8 cellular contexts compared by ENCODE assay signal in the genomic region with DNA sequence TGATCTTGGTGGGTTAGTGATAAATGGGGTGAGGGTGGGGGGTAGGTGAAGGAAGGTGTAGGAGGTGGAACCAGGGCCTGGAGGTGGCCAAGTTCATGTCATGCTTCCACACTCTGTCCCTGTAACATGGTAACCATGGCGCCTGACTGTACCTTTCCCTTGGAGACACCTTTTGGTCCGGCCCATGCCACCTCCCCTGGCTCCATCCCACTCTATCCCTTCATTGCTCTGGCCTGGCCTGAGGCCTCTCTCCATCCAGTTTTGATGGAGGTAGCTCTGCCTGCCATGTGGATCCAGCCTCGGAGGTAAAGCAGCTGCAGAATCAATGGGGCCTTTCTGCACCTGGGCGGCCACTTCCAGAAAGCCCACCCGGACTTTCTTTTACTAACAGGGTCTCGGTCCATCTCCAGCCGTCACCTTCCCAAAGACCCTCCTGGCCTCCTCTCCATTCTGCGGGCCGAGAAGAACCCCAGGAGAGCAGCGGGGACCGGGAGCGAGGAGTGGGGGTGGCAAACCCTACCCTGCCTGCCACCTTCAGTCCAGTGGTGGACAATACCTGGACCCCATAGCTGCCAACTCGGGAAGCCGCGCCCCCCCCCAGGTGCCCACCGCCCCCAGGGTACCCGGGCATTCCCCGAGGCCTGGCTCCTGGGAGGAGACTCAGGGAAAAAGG. TPM values are rescaled to one million over a fixed set of nuclear protein-coding genes. Genes with fewer than 3 reads are reported as not detected.
DNase-seq lines count a peak whose midpoint lies in the region; ATAC-seq, FAIRE-seq and TF ChIP-seq lines count a peak whose summit lies in the region.

No MANE protein-coding gene starts in this region.

- H3K27me3 ChIP-seq in Loucy (ENCODE audit: insufficient read depth, low read length, poor library complexity, severe bottlenecking): no peaks in the 10 kb centered on the region
- no peaks in the 10 kb centered on the region for H3K27me3 ChIP-seq in H1 (replicated peaks in 1 of 4; ENCODE audit: control insufficient read depth in 3 of 4, extremely low read depth in 1 of 4, insufficient read depth in 3 of 4, low read length in 3 of 4)
- no peaks in the 10 kb centered on the region for H3K27me3 ChIP-seq in neural cell (ENCODE audit: insufficient read depth, low read depth, low read length)

- H3K9ac ChIP-seq in Loucy (ENCODE audit: low read depth, low read length, poor library complexity, severe bottlenecking) (peak overlapping the region; percentile 99), H1 (replicated peaks in 1 of 4; ENCODE audit: extremely low read depth in 1 of 4, low read depth in 3 of 4, low read length in 3 of 4) (peak overlapping the region in 1 of 4 experiments; percentile 96; a peak in 2 of 7 replicates), neural cell (ENCODE audit: low read length) (peak overlapping the region; percentile 94)

- H3K18ac ChIP-seq in H1 (ENCODE audit: extremely low read depth, low read length): no peak overlapping the region

- no peak overlapping the region for H4K5ac ChIP-seq in H1 (ENCODE audit: insufficient read length, low read depth, low read length)

- H3K4me1 ChIP-seq in Loucy (ENCODE audit: insufficient read depth, low read length, poor library complexity, severe bottlenecking): peaks cover 11% of the 10 kb centered on the region
- peaks cover 0 to 13% (median 5%) of the 10 kb centered on the region in 4 experiments; a peak in 5 of 7 replicates for H3K4me1 ChIP-seq in H1 (replicated peaks in 1 of 4; ENCODE audit: control insufficient read depth in 3 of 4, insufficient read depth in 4 of 4, low read length in 3 of 4)

- H3K36me3 ChIP-seq in Loucy (ENCODE audit: insufficient read depth, low read length) (peaks cover 13% of the 10 kb centered on the region; the same call in 1 of the 2 replicates), H1 (ENCODE audit: control insufficient read depth in 2 of 4, insufficient read depth in 4 of 4, low read length in 3 of 4) (peaks cover 0 to 19% (median 14%) of the 10 kb centered on the region in 4 experiments; a peak in 7 of 8 replicates), neural cell (ENCODE audit: insufficient read depth, low read length) (no peaks in the 10 kb centered on the region)

- H3F3A ChIP-seq in Loucy (ENCODE audit: low read depth) (no peaks in the 10 kb centered on the region), neural cell (ENCODE audit: insufficient read depth, low read length, poor library complexity, severe bottlenecking) (no peaks in the 10 kb centered on the region)

- H2AK5ac ChIP-seq in H1 (ENCODE audit: low read depth, low read length): no peak overlapping the region

- no peak overlapping the region for H4K91ac ChIP-seq in H1 (replicated peaks; ENCODE audit: insufficient read length, low read length)

- POLR2A ChIA-PET in H1 (lab: Charles Lee; ENCODE audit: partially characterized antibody): interaction anchor here (0.5 to 1.9 kb wide), 6 partner anchors 8 to 517 kb away, joined by 3 to 12 read pairs (median 4); a partner anchor contains a TSS

- H3K9me2 ChIP-seq in Loucy (replicated peaks; ENCODE audit: low read depth, low read length) (no peaks in the 10 kb centered on the region), neural cell (ENCODE audit: insufficient read depth, low read length) (no peaks in the 10 kb centered on the region)

- TF ChIP-seq CTCF in C4-2B (conservative IDR thresholded peaks at IDR 0.05): no peak
- no peak for TF ChIP-seq CTCF in Loucy (conservative IDR thresholded peaks at IDR 0.05; ENCODE audit: low read length)
- no peak for TF ChIP-seq CTCF in H1 (IDR thresholded peaks at IDR 0.05; ENCODE audit: control extremely low read depth in 1 of 3, insufficient read depth in 1 of 3, low read depth in 1 of 3, low read length in 3 of 3)
- TF ChIP-seq CTCF in neural cell (IDR thresholded peaks at IDR 0.05; ENCODE audit: poor library complexity, severe bottlenecking): no peak

- WGBS in H1 (ENCODE audit: extremely low coverage in 1 of 2, insufficient coverage in 1 of 2, insufficient read length in 1 of 2, insufficient replicate concordance in 2 of 2, low coverage in 1 of 2, low lambda C conversion rate in 2 of 2, missing lambda C conversion rate in 1 of 2), 2 experiments: 49% methylated on average over 13 of the region's 18 CpGs; no CpG with 5 or more reads in 1 of the 2 experiments

- TF ChIP-seq POLR2A in H1 (IDR thresholded peaks at IDR 0.05; ENCODE audit: control extremely low read depth in 1 of 2, low read depth in 2 of 2, low read length in 2 of 2): no peak

- no peak overlapping the region for H2BK5ac ChIP-seq in H1 (ENCODE audit: low read depth, low read length)

- H3K79me1 ChIP-seq in H1 (ENCODE audit: low read depth, low read length): peaks cover 5% of the 10 kb centered on the region

- peak overlapping the region; percentile 91 for H3K4me3 ChIP-seq in Loucy (ENCODE audit: low read length, poor library complexity, severe bottlenecking)
- H3K4me3 ChIP-seq in H1 (ENCODE audit: extremely low read depth in 1 of 4, insufficient read depth in 2 of 4, low read depth in 3 of 4, low read length in 4 of 4): peak overlapping the region; percentile 47 to 99 (median 76)
- peak overlapping the region; percentile 95 for H3K4me3 ChIP-seq in neural cell (ENCODE audit: low read length)

- H3K14ac ChIP-seq in H1 (ENCODE audit: insufficient read length): no peak overlapping the region

- TF ChIP-seq RAD21 in H1 (IDR thresholded peaks at IDR 0.05 in 1 of 2, conservative IDR thresholded peaks at IDR 0.05 in 1 of 2; ENCODE audit: low read depth in 2 of 2, low read length in 2 of 2) (no peak), neural cell (conservative IDR thresholded peaks at IDR 0.05) (no peak)

- no peak overlapping the region for H4K8ac ChIP-seq in H1 (ENCODE audit: extremely low read depth, insufficient read depth, low read length)

- H2AFZ ChIP-seq in Loucy (ENCODE audit: low read length) (peak overlapping the region; percentile 77; the same call in 1 of the 2 replicates), H1 (ENCODE audit: low read length) (no peak overlapping the region), neural cell (ENCODE audit: low read depth, low read length) (peak overlapping the region; percentile 92)

- no peak overlapping the region for H3K56ac ChIP-seq in H1 (replicated peaks; ENCODE audit: insufficient read length, low read depth, low read length)

- H3K9me3 ChIP-seq in Loucy (ENCODE audit: insufficient read depth, low read depth, low read length) (no peaks in the 10 kb centered on the region), H1 (ENCODE audit: insufficient read depth in 2 of 2, low read depth in 1 of 2, low read length in 1 of 2) (no peaks in the 10 kb centered on the region), neural cell (ENCODE audit: low read length) (no peaks in the 10 kb centered on the region)

- H2BK20ac ChIP-seq in H1 (ENCODE audit: low read length): no peak overlapping the region

- DNase-seq in H1 (ENCODE audit: low read depth in 1 of 2, low spot score in 2 of 2) (no peak), NCI-H1105 (lab: John Stamatoyannopoulos, UW) (no peak), HUDEP-2 (lab: John Stamatoyannopoulos, UW; ENCODE audit: unreplicated experiment in 76 of 76) (no peak), kidney tubule cell (ENCODE audit: low spot score) (no peak)

- H2BK120ac ChIP-seq in H1 (replicated peaks; ENCODE audit: low read depth, low read length): no peak overlapping the region

- no peak for FAIRE-seq in H1 (lab: Jason Lieb, UNC)

- peaks cover 6% of the 10 kb centered on the region for H3K23me2 ChIP-seq in H1 (ENCODE audit: low read depth, low read length)

- H3K4me2 ChIP-seq in Loucy (ENCODE audit: low read depth, low read length, poor library complexity, severe bottlenecking): peak overlapping the region; percentile 87
- H3K4me2 ChIP-seq in H1 (ENCODE audit: insufficient read depth in 1 of 2, low read depth in 2 of 2, low read length in 2 of 2): peak overlapping the region; percentile 58 to 65
- peak overlapping the region; percentile 59 for H3K4me2 ChIP-seq in neural cell (ENCODE audit: low read length)

- H3K79me2 ChIP-seq in Loucy (ENCODE audit: insufficient read depth, low read length) (peaks cover 39% of the 10 kb centered on the region), H1 (ENCODE audit: control insufficient read depth in 1 of 2, insufficient read depth in 2 of 2, low read length in 2 of 2) (peaks cover 12 to 20% of the 10 kb centered on the region in 2 experiments), neural cell (replicated peaks; ENCODE audit: insufficient read depth, low read length) (peaks cover 25% of the 10 kb centered on the region)

- no peak overlapping the region for H3K23ac ChIP-seq in H1 (ENCODE audit: insufficient read length)

- H2BK12ac ChIP-seq in H1 (ENCODE audit: low read depth, low read length): no peak overlapping the region

- H4K20me1 ChIP-seq in Loucy (ENCODE audit: insufficient read depth, low read length, poor library complexity, severe bottlenecking) (peaks cover 25% of the 10 kb centered on the region), H1 (replicated peaks in 1 of 2; ENCODE audit: control insufficient read depth in 1 of 2, insufficient read depth in 2 of 2, low read length in 2 of 2) (peaks cover 6 to 11% of the 10 kb centered on the region in 2 experiments), neural cell (ENCODE audit: insufficient read depth) (no peaks in the 10 kb centered on the region)

- CTCF ChIA-PET in H1 (lab: Charles Lee; ENCODE audit: partially characterized antibody): interaction anchor here (0.7 to 2.4 kb wide), 17 partner anchors 9 to 556 kb away, joined by 3 to 9 read pairs (median 4); a partner anchor contains a TSS

- H2BK15ac ChIP-seq in H1 (ENCODE audit: low read length): peak overlapping the region; percentile 81; the same call in 1 of the 2 replicates

- H3K4ac ChIP-seq in H1 (replicated peaks; ENCODE audit: insufficient read length, low read depth, low read length): no peak overlapping the region

- ATAC-seq in GM19035 (IDR thresholded peaks at IDR 0.05; ENCODE audit: unreplicated experiment): no peak

- peak overlapping the region; percentile 92 for H3K27ac ChIP-seq in C4-2B
- H3K27ac ChIP-seq in H1 (ENCODE audit: low read depth, low read length): no peak overlapping the region
- H3K27ac ChIP-seq in neural cell (ENCODE audit: low read length): peak overlapping the region; percentile 84

- no peak for TF ChIP-seq EP300 in H1 (IDR thresholded peaks at IDR 0.05; ENCODE audit: borderline replicate concordance in 1 of 2, low read depth in 2 of 2, low read length in 2 of 2)
- TF ChIP-seq EP300 in neural cell (conservative IDR thresholded peaks at IDR 0.05; ENCODE audit: poor library complexity, severe bottlenecking): no peak

RNA-seq across cellular contexts. Expression of a gene that starts 0.5 kb away (rescaled TPM):
- 48.6 and 53.3 TPM in 2 replicates for total RNA-seq in H1 (2021; fragmentation: NEBNext Ultra II Directional; extraction: Animal tissue kit (Norgen Biotek cat#: 25700))
- polyA plus RNA-seq in H1 (2011; rRNA removed): 21.7 and 29.7 TPM in 2 replicates
- 17.7 TPM for polyA plus RNA-seq in H1 (2011; cell fraction: cytosol; rRNA removed)
- 52.9 TPM for polyA plus RNA-seq in H1 (2011; cell fraction: nucleus; rRNA removed)
- 24.3 to 29.8 TPM (median 26.7 TPM) in 4 replicates for polyA plus RNA-seq in H1 (2012, experiment 1 of 2)
- 4.2 TPM for polyA plus RNA-seq in H1 (2012, experiment 2 of 2)
- 16.4 TPM for polyA plus RNA-seq in H1 (2013, experiment 1 of 2)
- 14.9 TPM for polyA plus RNA-seq in H1 (2013, experiment 2 of 2)
- 62.3 and 75.5 TPM in 2 replicates for polyA minus RNA-seq in H1 (2011; rRNA and poly(A)+ RNA removed)
- 47.8 TPM for polyA minus RNA-seq in H1 (2011; cell fraction: cytosol; rRNA and poly(A)+ RNA removed)
- polyA minus RNA-seq in H1 (2011; cell fraction: nucleus; rRNA and poly(A)+ RNA removed): 65.2 TPM
- 12.9 and 16.6 TPM in 2 replicates for polyA plus RNA-seq in neural cell
- polyA minus RNA-seq in neural cell: 37.7 and 51.1 TPM in 2 replicates

RNA-seq across cellular contexts. Expression of a gene that starts 8.0 kb away (rescaled TPM):
- total RNA-seq in H1 (2021; fragmentation: NEBNext Ultra II Directional; extraction: Animal tissue kit (Norgen Biotek cat#: 25700)): 2.9 and 3.7 TPM in 2 replicates
- polyA plus RNA-seq in H1 (2011; rRNA removed) (6.6 and 14.0 TPM in 2 replicates), neural cell (9.0 and 12.3 TPM in 2 replicates)
- polyA plus RNA-seq in H1 (2011; cell fraction: cytosol; rRNA removed): 4.1 TPM
- polyA plus RNA-seq in H1 (2011; cell fraction: nucleus; rRNA removed): 6.3 TPM
- 2.0 to 4.6 TPM (median 3.0 TPM) in 4 replicates for polyA plus RNA-seq in H1 (2012, experiment 1 of 2)
- polyA plus RNA-seq in H1 (2012, experiment 2 of 2): 1.3 TPM
- polyA plus RNA-seq in H1 (2013, experiment 1 of 2): 4.0 TPM
- polyA plus RNA-seq in H1 (2013, experiment 2 of 2): 4.9 TPM
- 1.2 and 1.9 TPM in 2 replicates for polyA minus RNA-seq in H1 (2011; rRNA and poly(A)+ RNA removed)
- polyA minus RNA-seq in H1 (2011; cell fraction: cytosol; rRNA and poly(A)+ RNA removed): 4.0 TPM
- 1.1 TPM for polyA minus RNA-seq in H1 (2011; cell fraction: nucleus; rRNA and poly(A)+ RNA removed)
- 6.8 and 11.2 TPM in 2 replicates for polyA minus RNA-seq in neural cell
